In genomic region chr11:75873417-75874148, GRCh38 we compare ENCODE assay signal across 1 cellular context.
TF ChIP-seq lines count a peak whose summit lies in the region.

No MANE protein-coding gene starts in this region.

TF ChIP-seq in SK-N-SH, 30 proteins besides CTCF, POLR2A, EP300 and RAD21 (continued from another document):
- TF ChIP-seq USF2 (IDR thresholded peaks at IDR 0.05; ENCODE audit: borderline replicate concordance, low read depth, low read length) (no peak), RCOR1 (IDR thresholded peaks at IDR 0.05; ENCODE audit: low read length) (no peak)
